9 cellular contexts compared by ENCODE assay signal in genomic region chr16:63617047-63617989, GRCh38.
DNase-seq lines count a peak whose midpoint lies in the region; ATAC-seq and TF ChIP-seq lines count a peak whose summit lies in the region.
"Had no signal": no experiment of that assay in that cellular context is flagged by ENCODE, and none has a peak within 500 bp of the region (broad histone marks: within the 10 kb centered on the region; RNA-seq: fewer than 3 reads in every experiment).

No MANE protein-coding gene starts in this region.

- DNase-seq in cardiac fibroblast (ENCODE audit: low read depth in 2 of 2) (peak in 1 of 2 donors; percentile 4), iPS-NIHi11 (ENCODE audit: low spot score) (peak; percentile 16), suprapubic skin (ENCODE audit: low spot score in 2 of 2) (no peak), NCI-H2171 (lab: John Stamatoyannopoulos, UW) (no peak), sciatic nerve (ENCODE audit: low spot score) (no peak), hepatocyte (ENCODE audit: low spot score) (no peak)
- DNase-seq: NCI-H187 treated with DMSO at 0.1 percent for 48 hours, T-helper 2 cell had no signal

- peak overlapping the region; percentile 20; the same call in 1 of the 2 replicates for H3K9ac ChIP-seq in HUES48 (ENCODE audit: low read depth, low read length)

- H3K4me1 ChIP-seq in HUES48 (ENCODE audit: control insufficient read depth, insufficient read depth, low read length), result peaks cover 14% of the 10 kb centered on the region
- H3K4me1 ChIP-seq in suprapubic skin, result no peaks in the 10 kb centered on the region
- H3K4me1 ChIP-seq in hepatocyte (ENCODE audit: insufficient read depth), result no peaks in the 10 kb centered on the region

- intact Hi-C loops in sciatic nerve (cut with DNase I), result no loop called here

- H2AFZ ChIP-seq in hepatocyte, result no peak overlapping the region

- TF ChIP-seq EP300 in suprapubic skin (IDR thresholded peaks at IDR 0.05), result no peak

- no peak overlapping the region for H3K27ac ChIP-seq in HUES48 (ENCODE audit: low read depth, low read length)
- no peak overlapping the region for H3K27ac ChIP-seq in suprapubic skin
- H3K27ac ChIP-seq in hepatocyte, result no peak overlapping the region

- H3K9me2 ChIP-seq in hepatocyte (replicated peaks; ENCODE audit: insufficient read depth), result no peaks in the 10 kb centered on the region

- no peak for TF ChIP-seq POLR2A in suprapubic skin (IDR thresholded peaks at IDR 0.05)

- H3K4me3 ChIP-seq in HUES48 (ENCODE audit: low read depth, low read length) (peak overlapping the region; percentile 64), cardiac fibroblast (replicated peaks in 1 of 2; ENCODE audit: low read depth in 2 of 2, low read length in 2 of 2) (peak overlapping the region; percentile 44 to 49), suprapubic skin (peak overlapping the region; percentile 51), hepatocyte (no peak overlapping the region)

- TF ChIP-seq CTCF in cardiac fibroblast (IDR thresholded peaks at IDR 0.05; ENCODE audit: low read depth, low read length) (no peak), suprapubic skin (IDR thresholded peaks at IDR 0.05) (no peak), hepatocyte (IDR thresholded peaks at IDR 0.05; ENCODE audit: poor library complexity) (no peak)

- no peak overlapping the region for H3K4me2 ChIP-seq in hepatocyte

- no peaks in the 10 kb centered on the region for H3K79me2 ChIP-seq in hepatocyte

- H4K20me1 ChIP-seq in hepatocyte (ENCODE audit: insufficient read depth, poor library complexity, severe bottlenecking), result no peaks in the 10 kb centered on the region

- no peaks in the 10 kb centered on the region for H3K36me3 ChIP-seq in HUES48 (ENCODE audit: control insufficient read depth, insufficient read depth, low read length)
- H3K36me3 ChIP-seq in suprapubic skin, result no peaks in the 10 kb centered on the region
- no peaks in the 10 kb centered on the region for H3K36me3 ChIP-seq in hepatocyte (replicated peaks; ENCODE audit: insufficient read depth, low read depth)

- peaks cover 15% of the 10 kb centered on the region; the same call in 1 of the 2 replicates for H3K27me3 ChIP-seq in HUES48 (ENCODE audit: control insufficient read depth, insufficient read depth, low read length)
- peaks cover 11% of the 10 kb centered on the region for H3K27me3 ChIP-seq in suprapubic skin
- H3K27me3 ChIP-seq in hepatocyte, result no peaks in the 10 kb centered on the region

- ATAC-seq in sciatic nerve, result no peak

- H3K9me3 ChIP-seq in HUES48 (ENCODE audit: control insufficient read depth, insufficient read depth, low read length), result no peaks in the 10 kb centered on the region
- no peaks in the 10 kb centered on the region for H3K9me3 ChIP-seq in suprapubic skin
- H3K9me3 ChIP-seq in hepatocyte (ENCODE audit: low read depth), result no peaks in the 10 kb centered on the region

- 22% methylated on average over 15 of the region's 55 CpGs for WGBS in suprapubic skin
- 97% methylated on average over 30 of the region's 55 CpGs for WGBS in hepatocyte (ENCODE audit: low lambda C conversion rate, missing lambda C conversion rate)
